Comparison of ENCODE assay signal across 16 cellular contexts in the genomic region with DNA sequence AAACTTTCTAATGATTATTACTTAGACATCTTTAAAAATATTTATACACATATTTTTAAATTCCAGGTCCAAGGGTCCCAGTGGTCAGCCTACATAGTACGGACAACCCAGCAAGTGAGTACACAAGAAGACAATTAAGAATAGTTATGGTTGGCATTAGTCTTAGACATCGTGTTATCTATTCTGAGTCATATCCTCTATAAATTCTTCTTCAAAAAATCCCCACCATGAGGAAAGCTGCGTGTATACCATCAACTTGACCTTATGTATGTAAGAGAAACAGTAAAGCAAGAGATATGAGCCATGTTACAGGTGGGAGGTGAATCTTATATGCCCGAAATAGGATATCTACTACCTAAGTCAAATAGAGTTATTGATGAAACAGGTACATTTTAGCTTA.
DNase-seq lines count a peak whose midpoint lies in the region; ATAC-seq lines count a peak whose summit lies in the region.
"Had no signal": no experiment of that assay in that cellular context is flagged by ENCODE, and none has a peak within 500 bp of the region (broad histone marks: within the 10 kb centered on the region; RNA-seq: fewer than 3 reads in every experiment).

No MANE protein-coding gene starts in this region.

- no peak overlapping the region for H2BK120ac ChIP-seq in mesenchymal stem cell (ENCODE audit: low read depth, low read length)

- no peak overlapping the region for H4K8ac ChIP-seq in mesenchymal stem cell (ENCODE audit: low read length)

- H3K79me1 ChIP-seq in mesenchymal stem cell (replicated peaks; ENCODE audit: low read length, poor library complexity, severe bottlenecking), result no peaks in the 10 kb centered on the region

- no peak overlapping the region for H3K9ac ChIP-seq in mesenchymal stem cell (ENCODE audit: low read length)
- H3K9ac ChIP-seq: BLaER1 treated with 17β-estradiol and CSF1 and Interleukin-3, amounts not matched to agents 10 nM and 100 nM had no signal

- H3K9me3 ChIP-seq in mesenchymal stem cell (ENCODE audit: control insufficient read depth, low read length), result peaks cover 28% of the 10 kb centered on the region
- H3K9me3 ChIP-seq: BLaER1 treated with 17β-estradiol and CSF1 and Interleukin-3, amounts not matched to agents 10 nM and 100 nM had no signal

- no peak overlapping the region for H3K4ac ChIP-seq in mesenchymal stem cell (ENCODE audit: low read depth in 1 of 2, low read length in 2 of 2)

- no peak overlapping the region for H2BK5ac ChIP-seq in mesenchymal stem cell (ENCODE audit: low read depth, low read length, poor library complexity, severe bottlenecking)

- no peak overlapping the region for H4K91ac ChIP-seq in mesenchymal stem cell (ENCODE audit: low read length)

- no peaks in the 10 kb centered on the region for H3K36me3 ChIP-seq in mesenchymal stem cell (ENCODE audit: control insufficient read depth in 1 of 2, insufficient read depth in 2 of 2, low read depth in 1 of 2, low read length in 2 of 2)
- H3K36me3 ChIP-seq: BLaER1 treated with 17β-estradiol and CSF1 and Interleukin-3, amounts not matched to agents 10 nM and 100 nM had no signal

- no peak overlapping the region for H2AK5ac ChIP-seq in mesenchymal stem cell (ENCODE audit: low read length, severe bottlenecking)

- no peak overlapping the region for H2BK15ac ChIP-seq in mesenchymal stem cell (ENCODE audit: low read depth, poor library complexity, severe bottlenecking)

- DNase-seq in COLO829 (ENCODE audit: low spot score) (peak; percentile 1), NCI-H226 (peak; percentile 61), mesenchymal stem cell (peak; percentile 26), left cardiac atrium (no peak)
- DNase-seq in activated CD4-positive, alpha-beta T cell treated with anti-CD3 and anti-CD28 coated beads, Interleukin-2, amount 50 U/mL, for 48 hours, result no peak
- DNase-seq: AML-193; CD4-positive, alpha-beta T cell; CD8-positive, alpha-beta T cell; COR-L47; DMS79 treated with DMSO at 0.1 percent for 48 hours; GF-D8 had no signal

- no peak overlapping the region for H3K23ac ChIP-seq in mesenchymal stem cell (ENCODE audit: low read length in 2 of 2)

- H3K18ac ChIP-seq in mesenchymal stem cell (ENCODE audit: low read depth in 1 of 2, low read length in 2 of 2), result no peak overlapping the region

- H3K4me3 ChIP-seq in mesenchymal stem cell (ENCODE audit: insufficient read depth in 1 of 2, low read depth in 1 of 2, low read length in 2 of 2), result no peak overlapping the region
- H3K4me3 ChIP-seq: A549; BLaER1 treated with 17β-estradiol and CSF1 and Interleukin-3, amounts not matched to agents 10 nM and 100 nM had no signal

- ATAC-seq in HG02884 (IDR thresholded peaks at IDR 0.05; ENCODE audit: unreplicated experiment) (no peak), left cardiac atrium (no peak)
- ATAC-seq: A549; CD8-positive, alpha-beta T cell had no signal

- no peak overlapping the region for H2AFZ ChIP-seq in mesenchymal stem cell (ENCODE audit: low read depth, low read length)

- H3K4me2 ChIP-seq in mesenchymal stem cell (ENCODE audit: low read length, poor library complexity, severe bottlenecking), result no peak overlapping the region
- H3K4me2 ChIP-seq: A549; BLaER1 treated with 17β-estradiol and CSF1 and Interleukin-3, amounts not matched to agents 10 nM and 100 nM had no signal

- WGBS in mesenchymal stem cell, result 83% methylated on average over 1 of the region's 4 CpGs

- intact Hi-C loops in left cardiac atrium (cut with DNase I), result no loop called here

- no peak overlapping the region for H3K14ac ChIP-seq in mesenchymal stem cell (ENCODE audit: low read length in 2 of 2)

- H3K27me3 ChIP-seq in mesenchymal stem cell (ENCODE audit: control insufficient read depth in 1 of 2, insufficient read depth in 1 of 2, low read length in 2 of 2), result no peaks in the 10 kb centered on the region
- H3K27me3 ChIP-seq: BLaER1 treated with 17β-estradiol and CSF1 and Interleukin-3, amounts not matched to agents 10 nM and 100 nM had no signal

- H3K4me1 ChIP-seq in mesenchymal stem cell (ENCODE audit: control insufficient read depth, insufficient read depth, low read depth, low read length), result no peaks in the 10 kb centered on the region
- H3K4me1 ChIP-seq: A549; BLaER1 treated with 17β-estradiol and CSF1 and Interleukin-3, amounts not matched to agents 10 nM and 100 nM had no signal

- H2BK12ac ChIP-seq in mesenchymal stem cell (ENCODE audit: low read length in 2 of 2), result no peak overlapping the region

- H3K27ac ChIP-seq in mesenchymal stem cell (ENCODE audit: low read length, poor library complexity, severe bottlenecking), result no peak overlapping the region
- H3K27ac ChIP-seq: 22Rv1; A549; BLaER1 treated with 17β-estradiol and CSF1 and Interleukin-3, amounts not matched to agents 10 nM and 100 nM; C4-2B had no signal

Comparison
In these comparisons a context has a peak if more than half of its experiments do, and no peak if none do; other contexts are left out.
1. DNase-seq: peak in COLO829 (single experiment), NCI-H226 (single experiment) and mesenchymal stem cell (single experiment); none in activated CD4-positive, alpha-beta T cell treated with anti-CD3 and anti-CD28 coated beads, Interleukin-2, amount 50 U/mL, for 48 hours (0 of 2) and left cardiac atrium (single experiment).